Comparison of ENCODE assay signal across 11 cellular contexts in genomic region chr4:24791043-24791442, GRCh38. TPM values are rescaled to one million over a fixed set of nuclear protein-coding genes. Genes with fewer than 3 reads are reported as not detected.
"Had no signal": no experiment of that assay in that cellular context is flagged by ENCODE, and none has a peak within 500 bp of the region (broad histone marks: within the 10 kb centered on the region; RNA-seq: fewer than 3 reads in every experiment).

No MANE protein-coding gene starts in this region.

- H3K9ac ChIP-seq: KMS-11 had no signal

- H3K27ac Mint-ChIP-seq: GM23338, H9, IgD-negative memory B cell had no signal

- H3K4me3 Mint-ChIP-seq: GM23338, H9, IgD-negative memory B cell had no signal

- H3K4me2 ChIP-seq: GM23338, KMS-11 had no signal

- H3K27ac ChIP-seq: HL-60, KMS-11 had no signal

- ATAC-seq: GM23338, HepG2 had no signal

- FAIRE-seq: H1, H54, HepG2 had no signal

- DNase-seq: H9, HCEC 1CT, KBM-7 had no signal

- H3K4me3 ChIP-seq: GM23338 had no signal

- H2AFZ ChIP-seq: GM23338 had no signal

RNA-seq across cellular contexts. Expression of gene SOD3, which starts 4.3 kb away (rescaled TPM):
- total RNA-seq: HepG2, HT1080 had no signal
- polyA plus RNA-seq: IgD-negative memory B cell had no signal
